16 cellular contexts compared by ENCODE assay signal in the genomic region with DNA sequence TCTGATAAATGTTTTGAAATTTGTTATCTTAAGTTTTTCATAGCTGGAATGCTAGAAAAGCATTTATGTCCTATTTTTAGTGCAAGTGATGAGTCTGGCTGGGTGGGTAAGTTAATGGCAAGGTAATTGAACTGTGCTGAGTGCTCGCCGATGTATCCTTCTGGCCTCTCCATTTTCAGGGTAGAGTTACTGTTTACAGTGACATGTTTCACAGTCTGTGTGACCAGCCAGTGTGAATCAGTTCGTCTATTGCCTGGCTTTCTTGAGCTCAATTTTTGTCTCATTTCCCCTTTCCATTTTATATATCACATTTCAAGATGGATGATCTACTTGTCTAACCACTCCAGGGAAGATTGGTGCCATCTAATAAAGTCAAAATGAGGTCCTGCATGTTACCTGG. TPM values are rescaled to one million over a fixed set of nuclear protein-coding genes. Genes with fewer than 3 reads are reported as not detected.
A peak's percentile ranks its signal among the peaks of the same experiment; 100 is the strongest.
DNase-seq lines count a peak whose midpoint lies in the region; ATAC-seq and TF ChIP-seq lines count a peak whose summit lies in the region.
"Had no signal": no experiment of that assay in that cellular context is flagged by ENCODE, and none has a peak within 500 bp of the region (broad histone marks: within the 10 kb centered on the region; RNA-seq: fewer than 3 reads in every experiment).

No MANE protein-coding gene starts in this region.

- H3K27ac ChIP-seq in breast epithelium (no peak overlapping the region), fibroblast of lung (ENCODE audit: insufficient read depth, low read length) (no peak overlapping the region), spleen (peak overlapping the region in 6 of 8 donors; percentile 12 to 72 (median 60))
- H3K27ac ChIP-seq: upper lobe of right lung had no signal

- no peaks in the 10 kb centered on the region for H3K36me3 Mint-ChIP-seq in MCF 10A (ENCODE audit: insufficient read depth, unreplicated experiment)
- H3K36me3 Mint-ChIP-seq: activated naive CD8-positive, alpha-beta T cell treated with anti-CD3 and anti-CD28 coated beads, Interleukin-2, amount 10 ng/mL, durations not matched to agents 7 days and 5 days; IgD-negative memory B cell had no signal

- H3K27ac Mint-ChIP-seq in MCF 10A (ENCODE audit: low read depth, unreplicated experiment) = peak overlapping the region; percentile 74
- H3K27ac Mint-ChIP-seq: activated naive CD8-positive, alpha-beta T cell treated with anti-CD3 and anti-CD28 coated beads, Interleukin-2, amount 10 ng/mL, durations not matched to agents 7 days and 5 days; IgD-negative memory B cell had no signal

- H3K4me3 ChIP-seq in breast epithelium = no peak overlapping the region
- no peak overlapping the region for H3K4me3 ChIP-seq in fibroblast of lung (replicated peaks in 1 of 4; ENCODE audit: control extremely low read depth in 1 of 4, insufficient read depth in 1 of 4, low read depth in 3 of 4, low read length in 4 of 4)
- no peak overlapping the region for H3K4me3 ChIP-seq in spleen
- H3K4me3 ChIP-seq: coronary artery, upper lobe of right lung had no signal

- H3K27me3 Mint-ChIP-seq in MCF 10A (ENCODE audit: insufficient read depth, unreplicated experiment) = no peaks in the 10 kb centered on the region
- H3K27me3 Mint-ChIP-seq: IgD-negative memory B cell had no signal

- no peaks in the 10 kb centered on the region for H3K9me3 Mint-ChIP-seq in MCF 10A (ENCODE audit: unreplicated experiment)
- H3K9me3 Mint-ChIP-seq: activated naive CD8-positive, alpha-beta T cell treated with anti-CD3 and anti-CD28 coated beads, Interleukin-2, amount 10 ng/mL, durations not matched to agents 7 days and 5 days; IgD-negative memory B cell had no signal

- no peaks in the 10 kb centered on the region for H3K4me1 ChIP-seq in breast epithelium
- H3K4me1 ChIP-seq in fibroblast of lung (ENCODE audit: control insufficient read depth, extremely low read depth, insufficient read depth, low read length) = peaks cover 20% of the 10 kb centered on the region
- peaks cover 0 to 44% (median 21%) of the 10 kb centered on the region in 6 donors for H3K4me1 ChIP-seq in spleen

- H3K4me1 Mint-ChIP-seq in MCF 10A (ENCODE audit: insufficient read depth, unreplicated experiment) = peaks cover 46% of the 10 kb centered on the region
- H3K4me1 Mint-ChIP-seq: activated naive CD8-positive, alpha-beta T cell treated with anti-CD3 and anti-CD28 coated beads, Interleukin-2, amount 10 ng/mL, durations not matched to agents 7 days and 5 days had no signal

- H3K4me3 Mint-ChIP-seq in MCF 10A (ENCODE audit: unreplicated experiment) = no peak overlapping the region
- H3K4me3 Mint-ChIP-seq: activated naive CD8-positive, alpha-beta T cell treated with anti-CD3 and anti-CD28 coated beads, Interleukin-2, amount 10 ng/mL, durations not matched to agents 7 days and 5 days; IgD-negative memory B cell had no signal

- WGBS in spleen, 5 donors = 75 to 86% (median 84%) methylated on average over 3 of the region's 3 CpGs

- H3K79me2 ChIP-seq in fibroblast of lung (ENCODE audit: control insufficient read depth, insufficient read depth, low read length) = peaks cover 37% of the 10 kb centered on the region

- H3K9me3 ChIP-seq in breast epithelium (no peaks in the 10 kb centered on the region), fibroblast of lung (ENCODE audit: control insufficient read depth, insufficient read depth, low read depth, low read length) (no peaks in the 10 kb centered on the region), spleen (no peaks in the 10 kb centered on the region)
- H3K9me3 ChIP-seq: upper lobe of right lung had no signal

- no peak for DNase-seq in MCF 10A (ENCODE audit: unreplicated experiment)
- DNase-seq in breast epithelium (ENCODE audit: low spot score in 2 of 2) = no peak
- peak; percentile 31 for DNase-seq in NCI-H510A treated with DMSO at 0.1 percent for 48 hours (lab: John Stamatoyannopoulos, UW)
- no peak for DNase-seq in fibroblast of lung (ENCODE audit: low read depth in 2 of 2)
- DNase-seq in spleen = no peak
- no peak for DNase-seq in stimulated activated CD4-positive, alpha-beta T cell treated with anti-CD3 and anti-CD28 coated beads, Interleukin-15, amount 100 ng/mL, for 24 hours
- DNase-seq: activated CD4-positive, alpha-beta T cell treated with anti-CD3 and anti-CD28 coated beads for 1 hour; activated naive CD8-positive, alpha-beta T cell treated with anti-CD3 and anti-CD28 coated beads, Interleukin-2, amount 10 ng/mL, durations not matched to agents 7 days and 5 days; activated T-cell treated with anti-CD3 and anti-CD28 coated beads for 4 hours; posterior cingulate gyrus; stimulated activated CD8-positive, alpha-beta memory T cell treated with anti-CD3 and anti-CD28 coated beads, Interleukin-4, amount 100 ng/mL, for 48 hours; upper lobe of right lung had no signal

- no peak overlapping the region for H2AFZ ChIP-seq in fibroblast of lung (ENCODE audit: low read length)

- CTCF ChIA-PET in MCF 10A (lab: Yijun Ruan, JAX) = interaction anchor here (0.6 to 1.2 kb wide), 4 partner anchors 11 to 111 kb away, joined by 3 read pairs; no protein-coding TSS in a partner anchor

- ATAC-seq in HG03378 (IDR thresholded peaks at IDR 0.05; ENCODE audit: unreplicated experiment) = no peak
- ATAC-seq in HG03280 (IDR thresholded peaks at IDR 0.05; ENCODE audit: unreplicated experiment) = no peak
- ATAC-seq: upper lobe of right lung had no signal

- no peaks in the 10 kb centered on the region for H4K20me1 ChIP-seq in fibroblast of lung (ENCODE audit: control insufficient read depth, extremely low read depth, insufficient read depth, low read length)

- peak overlapping the region; percentile 2 for H3K4me2 ChIP-seq in fibroblast of lung (ENCODE audit: extremely low read depth, insufficient read depth, low read length)

- no peak overlapping the region for H3K9ac ChIP-seq in fibroblast of lung (ENCODE audit: insufficient read depth, low read length)

- no peak for TF ChIP-seq CTCF in MCF 10A (IDR thresholded peaks at IDR 0.05; ENCODE audit: unreplicated experiment)
- TF ChIP-seq CTCF in breast epithelium (IDR thresholded peaks at IDR 0.05) = no peak
- no peak for TF ChIP-seq CTCF in fibroblast of lung (conservative IDR thresholded peaks at IDR 0.05 in 1 of 2, IDR thresholded peaks at IDR 0.05 in 1 of 2; ENCODE audit: low read depth in 1 of 2, low read length in 2 of 2)
- TF ChIP-seq CTCF in spleen (IDR thresholded peaks at IDR 0.05 in 8 of 11, conservative IDR thresholded peaks at IDR 0.05 in 3 of 11) = no peak

- H3K36me3 ChIP-seq in breast epithelium = no peaks in the 10 kb centered on the region
- H3K36me3 ChIP-seq in fibroblast of lung (ENCODE audit: control insufficient read depth, insufficient read depth, low read length) = no peaks in the 10 kb centered on the region
- H3K36me3 ChIP-seq in spleen = no peaks in the 10 kb centered on the region
- H3K36me3 ChIP-seq: upper lobe of right lung had no signal

- TF ChIP-seq POLR2A in breast epithelium (IDR thresholded peaks at IDR 0.05) (no peak), spleen (IDR thresholded peaks at IDR 0.05) (no peak)

- H3K27me3 ChIP-seq in breast epithelium = no peaks in the 10 kb centered on the region
- no peaks in the 10 kb centered on the region for H3K27me3 ChIP-seq in fibroblast of lung (ENCODE audit: control insufficient read depth, insufficient read depth, low read length)
- no peaks in the 10 kb centered on the region for H3K27me3 ChIP-seq in spleen (replicated peaks in 1 of 7)
- H3K27me3 ChIP-seq: upper lobe of right lung had no signal

- POLR2A ChIA-PET in MCF 10A (lab: Yijun Ruan, JAX) = interaction anchor here (0.6 to 4.9 kb wide), 12 partner anchors 12 to 116 kb away, joined by 3 to 42 read pairs (median 4); a partner anchor contains a TSS

- no TSS peak for BruUV-seq in MCF 10A (replicated peaks; lab: Mats Ljungman, UMichigan)

- intact Hi-C loops in MCF 10A (cut with micrococcal nuclease) (no loop called here), breast epithelium (cut with DNase I; ENCODE audit: low total_unique reads) (no loop called here), spleen (cut with DNase I; ENCODE audit: low total_unique reads) (no loop called here)

RNA-seq across cellular contexts. Expression of a gene that starts 44.1 kb away (rescaled TPM):
- 41.1 and 42.6 TPM in 2 replicates for total RNA-seq in MCF 10A (2022)
- 100 to 1,000 TPM in 1 of 3 donors, 10 to 100 TPM in 2; 39.5 to 113 (median 58.3) TPM for total RNA-seq in breast epithelium
- total RNA-seq in fibroblast of lung = 25.4 and 34.7 TPM in 2 replicates
- polyA plus RNA-seq in fibroblast of lung = 63.1 and 67.1 TPM in 2 replicates
- 35.2 and 36.0 TPM in 2 replicates for polyA plus RNA-seq in fibroblast of lung (2012)
- 54.9 and 84.5 TPM in 2 replicates for polyA minus RNA-seq in fibroblast of lung (ENCODE audit: low replicate concordance)
- 10 to 100 TPM; 27.1 to 89.0 (median 70.5) TPM for total RNA-seq in spleen
- 10 to 100 TPM in 1 of 3 donors, 1 to 10 TPM in 2; 4.1 to 11.6 (median 4.2) TPM for polyA plus RNA-seq in spleen

RNA-seq across cellular contexts. Expression of a gene that starts 44.8 kb away (rescaled TPM):
- total RNA-seq in MCF 10A (2022) (35.2 and 40.0 TPM in 2 replicates), breast epithelium (10 to 100 TPM; 24.9 to 49.4 (median 47.6) TPM), fibroblast of lung (22.1 and 30.7 TPM in 2 replicates), spleen (10 to 100 TPM; 30.2 to 54.9 (median 40.2) TPM)
- polyA plus RNA-seq in fibroblast of lung (58.8 and 72.6 TPM in 2 replicates), spleen (10 to 100 TPM; 21.7 to 25.9 (median 22.0) TPM)
- polyA plus RNA-seq in fibroblast of lung (2012) = 31.0 and 32.5 TPM in 2 replicates
- polyA minus RNA-seq in fibroblast of lung (ENCODE audit: low replicate concordance) = 14.1 and 21.5 TPM in 2 replicates

Comparison
In these comparisons a context has a peak if more than half of its experiments do, and no peak if none do; other contexts are left out.
1. H3K27ac ChIP-seq: peak in spleen (6 of 8); none in breast epithelium (0 of 2) and fibroblast of lung (single experiment).